ENCODE assay signal across 8 cellular contexts in the genomic region with DNA sequence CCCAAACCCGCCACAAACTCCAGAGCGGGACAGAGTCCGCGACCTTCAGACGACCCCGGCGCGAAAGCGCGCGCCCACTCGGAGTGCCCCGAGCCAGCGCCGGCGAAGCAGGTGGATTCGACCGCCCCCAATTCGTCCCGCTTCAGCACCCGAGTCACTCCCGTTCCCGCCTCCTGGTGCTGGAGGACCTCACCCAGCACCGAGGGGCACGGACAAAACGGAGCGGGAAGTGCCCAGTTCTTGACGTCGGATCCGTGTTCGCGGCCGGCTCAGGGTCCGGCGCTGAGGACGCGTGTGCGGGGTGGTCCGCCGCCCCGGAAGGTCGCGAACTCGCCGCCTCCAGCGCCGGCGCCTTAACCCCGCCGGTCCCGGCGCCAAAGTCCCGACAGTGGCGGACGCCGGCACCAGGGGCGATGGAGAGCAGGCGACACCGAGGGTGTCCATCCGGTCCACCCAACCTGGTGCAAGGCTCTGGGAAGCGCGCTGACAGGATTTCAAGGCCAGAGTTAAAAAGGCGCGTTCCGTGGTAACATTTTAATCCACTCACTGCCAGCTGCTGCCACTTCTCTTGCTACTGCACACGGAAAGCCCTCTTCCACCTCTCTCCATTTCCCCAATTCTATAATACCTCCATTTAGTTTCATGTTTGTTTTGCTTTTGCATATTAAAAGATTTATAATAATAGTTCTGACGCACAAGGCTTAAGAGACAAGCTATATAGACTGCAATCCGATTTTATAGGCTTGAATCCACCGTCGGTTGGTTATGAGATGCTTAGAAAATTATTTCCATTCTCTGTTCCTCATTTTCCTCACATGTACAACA.
DNase-seq lines count a peak whose midpoint lies in the region; ATAC-seq lines count a peak whose summit lies in the region.

No MANE protein-coding gene starts in this region.

- H3K9me3 ChIP-seq in adipocyte (ENCODE audit: control insufficient read depth, low read length) (peaks cover 11% of the 10 kb centered on the region), iPS-18c (ENCODE audit: control insufficient read depth, insufficient read depth, low read length) (peaks cover 2% of the 10 kb centered on the region)

- H3K36me3 ChIP-seq in adipocyte (ENCODE audit: control insufficient read depth, insufficient read depth, low read length, severe bottlenecking), result no peaks in the 10 kb centered on the region

- peaks cover 15% of the 10 kb centered on the region for H3K27me3 Mint-ChIP-seq in activated CD4-positive, alpha-beta T cell treated with anti-CD3 and anti-CD28 coated beads for 36 hours

- no peak overlapping the region for H3K9ac ChIP-seq in adipocyte (ENCODE audit: low read length)

- CTCF ChIA-PET in activated CD4-positive, alpha-beta T cell treated with anti-CD3 and anti-CD28 coated beads for 36 hours (lab: Charles Lee), result interaction anchor here (1.2 kb wide), 1 partner anchor 11 kb away, joined by 4 read pairs; no protein-coding TSS in a partner anchor

- H3K4me1 ChIP-seq in adipocyte (ENCODE audit: control insufficient read depth, insufficient read depth, low read length), result no peaks in the 10 kb centered on the region

- H3K9me3 Mint-ChIP-seq in activated CD4-positive, alpha-beta T cell treated with anti-CD3 and anti-CD28 coated beads for 36 hours (ENCODE audit: low read depth), result peaks cover 23% of the 10 kb centered on the region

- H3K36me3 Mint-ChIP-seq in activated CD4-positive, alpha-beta T cell treated with anti-CD3 and anti-CD28 coated beads for 36 hours (ENCODE audit: low read depth), result peaks cover 2% of the 10 kb centered on the region

- no peak overlapping the region for H3K27ac Mint-ChIP-seq in activated CD4-positive, alpha-beta T cell treated with anti-CD3 and anti-CD28 coated beads for 36 hours

- H3K4me1 Mint-ChIP-seq in activated CD4-positive, alpha-beta T cell treated with anti-CD3 and anti-CD28 coated beads for 36 hours, result no peaks in the 10 kb centered on the region

- DNase-seq in activated CD4-positive, alpha-beta T cell treated with anti-CD3 and anti-CD28 coated beads for 36 hours, result peak; percentile 69
- DNase-seq in activated CD4-positive, alpha-beta T cell treated with anti-CD3 and anti-CD28 coated beads for 4 hours, result no peak
- DNase-seq in adipocyte (ENCODE audit: low read depth) (no peak), DMS 273 (lab: John Stamatoyannopoulos, UW; ENCODE audit: unreplicated experiment) (no peak), cerebellum (ENCODE audit: low spot score) (no peak)
- DNase-seq in stimulated activated CD4-positive, alpha-beta T cell treated with anti-CD3 and anti-CD28 coated beads, Interleukin-12 subunit alpha, Interleukin-12 subunit beta, amount 100 ng/mL, for 24 hours (ENCODE audit: low read depth in 2 of 2), result peak; percentile 1 to 51

- POLR2A ChIA-PET in activated CD4-positive, alpha-beta T cell treated with anti-CD3 and anti-CD28 coated beads for 36 hours (lab: Charles Lee), result no interaction called here

- peak; percentile 70 for ATAC-seq in activated CD4-positive, alpha-beta T cell treated with anti-CD3 and anti-CD28 coated beads for 36 hours
- peak; percentile 97 for ATAC-seq in HG03521 (IDR thresholded peaks at IDR 0.05; ENCODE audit: unreplicated experiment)

- intact Hi-C loops in activated CD4-positive, alpha-beta T cell treated with anti-CD3 and anti-CD28 coated beads for 36 hours (cut with DNase I, micrococcal nuclease), result loop anchor here (1.0 to 5.0 kb wide), 2 partner anchors 127 to 128 kb away; no protein-coding TSS in a partner anchor

- no peak overlapping the region for H3K4me3 Mint-ChIP-seq in activated CD4-positive, alpha-beta T cell treated with anti-CD3 and anti-CD28 coated beads for 36 hours

- H3K4me3 ChIP-seq in adipocyte (ENCODE audit: low read length) (peak overlapping the region; percentile 64), iPS-18c (ENCODE audit: insufficient read depth, low read depth, low read length) (peak overlapping the region; percentile 52)

- H3K27me3 ChIP-seq in adipocyte (replicated peaks; ENCODE audit: control insufficient read depth, insufficient read depth, low read length), result peaks cover 36% of the 10 kb centered on the region

Comparison
In these comparisons a context has a peak if more than half of its experiments do, and no peak if none do; other contexts are left out.
1. DNase-seq: peak in activated CD4-positive, alpha-beta T cell treated with anti-CD3 and anti-CD28 coated beads for 36 hours (single experiment) and stimulated activated CD4-positive, alpha-beta T cell treated with anti-CD3 and anti-CD28 coated beads, Interleukin-12 subunit alpha, Interleukin-12 subunit beta, amount 100 ng/mL, for 24 hours (2 of 2); none in activated CD4-positive, alpha-beta T cell treated with anti-CD3 and anti-CD28 coated beads for 4 hours (0 of 2), adipocyte (single experiment), DMS 273 (single experiment) and cerebellum (single experiment).